ENCODE assay signal across 1 cellular context in the genomic region with DNA sequence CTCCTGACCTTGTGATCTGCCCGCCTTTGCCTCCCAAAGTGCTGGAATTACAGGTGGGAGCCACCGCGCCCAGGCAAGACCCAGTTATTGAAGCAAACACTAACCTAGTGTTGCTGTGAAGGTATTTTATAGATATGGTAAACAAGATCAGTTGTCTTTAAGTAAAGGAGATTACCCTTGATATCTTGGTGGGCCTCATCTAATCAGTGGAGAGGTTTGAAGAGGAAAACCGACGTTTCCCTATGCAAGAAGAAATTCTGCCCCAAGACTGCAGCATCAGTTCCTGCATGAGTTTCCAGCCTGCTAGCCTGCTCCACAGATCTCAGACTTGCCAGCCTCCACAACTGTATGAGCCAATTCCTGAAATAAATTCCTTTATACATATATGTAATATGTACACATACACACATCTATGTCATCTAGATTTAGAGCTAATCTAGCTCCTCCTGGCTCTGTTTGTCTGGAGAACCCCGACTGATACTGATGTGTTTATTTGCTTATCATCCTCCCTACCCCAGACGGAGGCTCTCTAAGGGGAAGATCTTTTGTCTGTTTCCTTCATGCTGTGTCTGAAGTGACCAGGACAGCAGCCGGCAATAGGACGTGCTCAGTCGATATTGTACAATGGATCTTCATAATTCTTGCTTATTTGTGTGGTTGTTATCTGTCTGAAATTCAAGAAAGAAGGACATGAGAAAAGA.
TF ChIP-seq lines count a peak whose summit lies in the region.

No MANE protein-coding gene starts in this region.

TF ChIP-seq in K562, 482 proteins besides CTCF, POLR2A, EP300 and RAD21:
- no peak for TF ChIP-seq ZNF282 (CRISPR knock-in tag; IDR thresholded peaks at IDR 0.05)
- TF ChIP-seq ZNF134 (CRISPR knock-in tag; conservative IDR thresholded peaks at IDR 0.05), result peak; percentile 95
- TF ChIP-seq HDAC8 (tag; IDR thresholded peaks at IDR 0.05), result no peak
- 0 out of 2 replicates have a peak, but pooled peaks have one; percentile 1 for TF ChIP-seq FOXJ2 (tag; IDR thresholded peaks at IDR 0.05)
- no peak for TF ChIP-seq SIN3A (IDR thresholded peaks at IDR 0.05; ENCODE audit: borderline replicate concordance in 2 of 2, control insufficient read depth in 1 of 2, low read depth in 2 of 2, low read length in 2 of 2)
